11 cellular contexts compared by ENCODE assay signal in the genomic region with DNA sequence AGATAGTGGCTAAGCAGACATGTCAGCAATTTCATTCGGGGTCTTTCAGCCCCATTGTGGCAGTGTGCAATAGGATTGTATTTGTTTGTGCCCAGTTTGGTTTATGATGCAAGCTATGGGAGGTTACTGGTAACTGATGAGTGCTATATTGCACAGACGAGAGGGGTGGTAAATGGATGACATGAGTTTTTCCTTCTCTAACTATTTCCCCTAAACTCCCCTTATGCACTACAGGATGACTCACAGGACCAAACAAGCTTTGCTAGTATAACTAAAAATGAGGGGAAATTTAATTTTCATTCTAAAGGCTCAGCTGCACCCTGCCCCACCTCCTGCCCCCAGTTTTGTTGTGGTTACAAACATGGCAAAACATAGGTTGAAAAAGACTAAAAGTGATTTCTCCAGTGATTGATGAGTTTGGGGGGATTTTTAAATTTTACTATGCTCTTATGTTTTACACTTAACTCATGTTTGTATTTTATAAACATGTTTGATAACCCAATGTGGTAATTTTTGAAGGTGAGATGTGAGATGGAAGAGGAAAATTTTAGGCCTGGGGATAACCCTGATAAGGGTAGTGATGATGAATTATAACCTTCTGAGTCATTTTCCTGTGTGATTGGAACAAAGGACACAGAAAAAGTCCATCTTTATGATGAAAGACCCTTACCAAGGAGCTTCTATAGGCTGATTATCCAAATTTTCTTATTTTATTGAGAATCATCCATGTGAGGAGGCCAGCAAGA.
DNase-seq lines count a peak whose midpoint lies in the region; ATAC-seq and TF ChIP-seq lines count a peak whose summit lies in the region.
"Had no signal": no experiment of that assay in that cellular context is flagged by ENCODE, and none has a peak within 500 bp of the region (broad histone marks: within the 10 kb centered on the region; RNA-seq: fewer than 3 reads in every experiment).

No MANE protein-coding gene starts in this region.

- TF ChIP-seq CTCF in endothelial cell (IDR thresholded peaks at IDR 0.05; ENCODE audit: unreplicated experiment), result no peak

- H3K9me3 Mint-ChIP-seq in stimulated activated naive B cell treated with anti-CD40 and anti-IgM and Interleukin-4, amounts not matched to agents 10 μg/mL and 1 μg/mL and 100 μg/mL, for 72 hours, result peaks cover 34 to 46% of the 10 kb centered on the region in 2 donors
- peaks cover 6% of the 10 kb centered on the region for H3K9me3 Mint-ChIP-seq in endothelial cell (ENCODE audit: unreplicated experiment)

- peaks cover 16 to 20% of the 10 kb centered on the region in 2 donors for H3K27me3 Mint-ChIP-seq in stimulated activated naive B cell treated with anti-CD40 and anti-IgM and Interleukin-4, amounts not matched to agents 10 μg/mL and 1 μg/mL and 100 μg/mL, for 72 hours
- no peaks in the 10 kb centered on the region for H3K27me3 Mint-ChIP-seq in endothelial cell (ENCODE audit: unreplicated experiment)

- peak overlapping the region; percentile 33 to 36 for H3K4me3 Mint-ChIP-seq in stimulated activated naive B cell treated with anti-CD40 and anti-IgM and Interleukin-4, amounts not matched to agents 10 μg/mL and 1 μg/mL and 100 μg/mL, for 72 hours
- H3K4me3 Mint-ChIP-seq in endothelial cell (ENCODE audit: unreplicated experiment), result no peak overlapping the region
- H3K4me3 Mint-ChIP-seq: B cell, H9, neural progenitor cell had no signal

- H3K27ac Mint-ChIP-seq in stimulated activated naive B cell treated with anti-CD40 and anti-IgM and Interleukin-4, amounts not matched to agents 10 μg/mL and 1 μg/mL and 100 μg/mL, for 72 hours, result peak overlapping the region; percentile 97
- H3K27ac Mint-ChIP-seq in endothelial cell (ENCODE audit: unreplicated experiment), result no peak overlapping the region
- H3K27ac Mint-ChIP-seq: B cell, neural progenitor cell had no signal

- H3K4me1 Mint-ChIP-seq in stimulated activated naive B cell treated with anti-CD40 and anti-IgM and Interleukin-4, amounts not matched to agents 10 μg/mL and 1 μg/mL and 100 μg/mL, for 72 hours, result peaks cover 22 to 33% of the 10 kb centered on the region in 2 donors
- no peaks in the 10 kb centered on the region for H3K4me1 Mint-ChIP-seq in endothelial cell (ENCODE audit: unreplicated experiment)
- H3K4me1 Mint-ChIP-seq: H9, neural progenitor cell had no signal

- peak; percentile 71 to 74 for ATAC-seq in stimulated activated naive B cell treated with anti-CD40 and anti-IgM and Interleukin-4, amounts not matched to agents 10 μg/mL and 1 μg/mL and 100 μg/mL, for 72 hours (replicated peaks)

- peaks cover 7 to 32% of the 10 kb centered on the region in 2 donors for H3K36me3 Mint-ChIP-seq in stimulated activated naive B cell treated with anti-CD40 and anti-IgM and Interleukin-4, amounts not matched to agents 10 μg/mL and 1 μg/mL and 100 μg/mL, for 72 hours
- peaks cover 14% of the 10 kb centered on the region for H3K36me3 Mint-ChIP-seq in endothelial cell (ENCODE audit: low read depth, unreplicated experiment)
- H3K36me3 Mint-ChIP-seq: neural progenitor cell had no signal

- peak; percentile 71 for DNase-seq in activated CD8-positive, alpha-beta memory T cell treated with anti-CD3 and anti-CD28 coated beads for 24 hours
- DNase-seq in activated CD8-positive, alpha-beta memory T cell treated with anti-CD3 and anti-CD28 coated beads, Interleukin-2, amount 50 U/mL, for 48 hours, result no peak
- DNase-seq in activated CD4-positive, alpha-beta T cell treated with anti-CD3 and anti-CD28 coated beads for 4 hours, result peak; percentile 31 to 57
- DNase-seq in fibroblast of gingiva (ENCODE audit: low read depth), result peak; percentile 26
- DNase-seq in stimulated activated naive B cell treated with anti-CD40 and anti-IgM and Interleukin-4, amounts not matched to agents 10 μg/mL and 1 μg/mL and 100 μg/mL, for 72 hours, result peak; percentile 21
- DNase-seq in germinal center (ENCODE audit: low spot score), result no peak
- DNase-seq in KG1 (lab: John Stamatoyannopoulos, UW), result no peak
- DNase-seq in endothelial cell (ENCODE audit: low spot score), result no peak
- DNase-seq: H9 had no signal

Comparison
In these comparisons a context has a peak if more than half of its experiments do, and no peak if none do; other contexts are left out.
1. DNase-seq: peak in activated CD8-positive, alpha-beta memory T cell treated with anti-CD3 and anti-CD28 coated beads for 24 hours (single experiment), activated CD4-positive, alpha-beta T cell treated with anti-CD3 and anti-CD28 coated beads for 4 hours (2 of 2), fibroblast of gingiva (single experiment) and stimulated activated naive B cell treated with anti-CD40 and anti-IgM and Interleukin-4, amounts not matched to agents 10 μg/mL and 1 μg/mL and 100 μg/mL, for 72 hours (single experiment); none in activated CD8-positive, alpha-beta memory T cell treated with anti-CD3 and anti-CD28 coated beads, Interleukin-2, amount 50 U/mL, for 48 hours (single experiment), germinal center (single experiment), KG1 (single experiment) and endothelial cell (single experiment).